8 cellular contexts compared by ENCODE assay signal in the genomic region with DNA sequence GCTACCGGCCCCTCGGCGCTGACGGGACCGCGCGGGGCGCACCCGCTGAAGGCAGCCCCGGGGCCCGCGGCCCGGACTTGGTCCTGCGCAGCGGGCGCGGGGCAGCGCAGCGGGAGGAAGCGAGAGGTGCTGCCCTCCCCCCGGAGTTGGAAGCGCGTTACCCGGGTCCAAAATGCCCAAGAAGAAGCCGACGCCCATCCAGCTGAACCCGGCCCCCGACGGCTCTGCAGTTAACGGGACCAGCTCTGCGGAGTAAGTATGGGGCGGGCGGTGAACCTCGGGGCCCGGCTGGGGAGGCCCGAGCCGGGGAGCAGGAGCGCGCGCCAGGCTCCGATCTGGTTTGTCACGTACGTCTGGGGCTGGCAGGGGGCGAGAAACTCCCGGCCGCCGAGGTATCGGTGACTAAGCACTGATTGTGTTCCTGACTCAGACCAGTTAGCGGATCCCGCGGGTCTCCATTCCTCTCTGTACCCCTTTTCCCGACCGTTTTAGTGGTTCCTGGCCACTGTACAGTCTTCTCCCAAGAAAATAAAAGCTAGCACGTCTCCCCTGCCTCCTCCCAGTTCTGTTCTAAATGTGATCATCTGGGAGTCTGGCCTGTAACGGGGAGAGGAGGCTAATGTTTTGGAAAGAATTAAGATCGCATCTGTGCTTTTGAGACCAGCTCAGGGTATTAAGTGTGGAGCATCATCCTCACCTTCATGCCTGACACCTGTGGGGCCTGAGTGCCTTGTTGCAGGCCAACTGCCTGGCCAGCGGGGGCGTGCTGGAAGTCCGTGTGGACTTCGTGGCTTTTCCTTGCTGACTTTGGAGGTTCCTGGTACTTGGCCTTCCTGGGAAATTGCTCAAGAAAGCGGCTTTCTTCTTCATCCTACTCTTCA. TPM values are rescaled to one million over a fixed set of nuclear protein-coding genes. Genes with fewer than 3 reads are reported as not detected.
DNase-seq lines count a peak whose midpoint lies in the region; ATAC-seq, FAIRE-seq and TF ChIP-seq lines count a peak whose summit lies in the region.

No MANE protein-coding gene starts in this region.

- TF ChIP-seq CTCF in D721Med (IDR thresholded peaks at IDR 0.05; ENCODE audit: insufficient read depth, missing control alignments) = peak; percentile 18

- H3K36me3 Mint-ChIP-seq in activated CD4-positive, alpha-beta T cell treated with anti-CD3 and anti-CD28 coated beads for 36 hours (ENCODE audit: low read depth) = peaks cover 51% of the 10 kb centered on the region

- H3K4me3 Mint-ChIP-seq in activated CD4-positive, alpha-beta T cell treated with anti-CD3 and anti-CD28 coated beads for 36 hours = peak overlapping the region; percentile 95

- no peaks in the 10 kb centered on the region for H3K27me3 Mint-ChIP-seq in activated CD4-positive, alpha-beta T cell treated with anti-CD3 and anti-CD28 coated beads for 36 hours

- peaks cover 52% of the 10 kb centered on the region for H3K4me1 Mint-ChIP-seq in activated CD4-positive, alpha-beta T cell treated with anti-CD3 and anti-CD28 coated beads for 36 hours

- H3K27ac Mint-ChIP-seq in activated CD4-positive, alpha-beta T cell treated with anti-CD3 and anti-CD28 coated beads for 36 hours = peak overlapping the region; percentile 83

- DNase-seq in D721Med (ENCODE audit: insufficient read length, low spot score) (no peak), LoVo (ENCODE audit: low spot score) (peak; percentile 68), cerebellum (ENCODE audit: low spot score) (peak; percentile 66), left kidney (ENCODE audit: low read depth, low spot score) (peak; percentile 77)
- peak; percentile 92 for DNase-seq in activated CD4-positive, alpha-beta T cell treated with anti-CD3 and anti-CD28 coated beads for 36 hours
- DNase-seq in stimulated activated CD4-positive, alpha-beta T cell treated with anti-CD3 and anti-CD28 coated beads, Interleukin-2, amount 100 ng/mL, for 24 hours = peak; percentile 84 to 86

- intact Hi-C loops in activated CD4-positive, alpha-beta T cell treated with anti-CD3 and anti-CD28 coated beads for 36 hours (cut with DNase I, micrococcal nuclease) = loop anchor here (2.0 to 10.0 kb wide), 6 partner anchors 117 to 1135 kb away; a partner anchor contains a TSS

- no peaks in the 10 kb centered on the region for H3K9me3 Mint-ChIP-seq in activated CD4-positive, alpha-beta T cell treated with anti-CD3 and anti-CD28 coated beads for 36 hours (ENCODE audit: low read depth)

- CTCF ChIA-PET in activated CD4-positive, alpha-beta T cell treated with anti-CD3 and anti-CD28 coated beads for 36 hours (lab: Charles Lee) = interaction anchor here (0.6 to 2.9 kb wide), 11 partner anchors 9 to 1960 kb away, joined by 3 to 15 read pairs (median 6); a partner anchor contains a TSS

- FAIRE-seq in D721Med (lab: Jason Lieb, UNC) = no peak

- POLR2A ChIA-PET in activated CD4-positive, alpha-beta T cell treated with anti-CD3 and anti-CD28 coated beads for 36 hours (lab: Charles Lee) = interaction anchor here (0.9 to 2.7 kb wide), 4 partner anchors 24 to 113 kb away, joined by 3 to 25 read pairs (median 4); a partner anchor contains a TSS

- peak; percentile 21 for ATAC-seq in GM21576 (IDR thresholded peaks at IDR 0.05; ENCODE audit: unreplicated experiment)
- ATAC-seq in activated CD4-positive, alpha-beta T cell treated with anti-CD3 and anti-CD28 coated beads for 36 hours = peak; percentile 62
- no peak for ATAC-seq in GM18520 (IDR thresholded peaks at IDR 0.05; ENCODE audit: unreplicated experiment)

RNA-seq across cellular contexts. Expression of a gene that starts 0.7 kb away (rescaled TPM):
- 100 to 1,000 TPM in 1 of 2 experiments, 10 to 100 TPM in 1; 94.9 to 115 TPM for total RNA-seq in activated CD4-positive, alpha-beta T cell treated with anti-CD3 and anti-CD28 coated beads for 36 hours
- total RNA-seq in cerebellum = 15.8 TPM

RNA-seq across cellular contexts. Expression of a gene that starts 30.9 kb away (rescaled TPM):
- 10 to 100 TPM; 49.9 to 50.8 TPM for total RNA-seq in activated CD4-positive, alpha-beta T cell treated with anti-CD3 and anti-CD28 coated beads for 36 hours
- total RNA-seq in cerebellum = 16.0 TPM
